In the genomic region with DNA sequence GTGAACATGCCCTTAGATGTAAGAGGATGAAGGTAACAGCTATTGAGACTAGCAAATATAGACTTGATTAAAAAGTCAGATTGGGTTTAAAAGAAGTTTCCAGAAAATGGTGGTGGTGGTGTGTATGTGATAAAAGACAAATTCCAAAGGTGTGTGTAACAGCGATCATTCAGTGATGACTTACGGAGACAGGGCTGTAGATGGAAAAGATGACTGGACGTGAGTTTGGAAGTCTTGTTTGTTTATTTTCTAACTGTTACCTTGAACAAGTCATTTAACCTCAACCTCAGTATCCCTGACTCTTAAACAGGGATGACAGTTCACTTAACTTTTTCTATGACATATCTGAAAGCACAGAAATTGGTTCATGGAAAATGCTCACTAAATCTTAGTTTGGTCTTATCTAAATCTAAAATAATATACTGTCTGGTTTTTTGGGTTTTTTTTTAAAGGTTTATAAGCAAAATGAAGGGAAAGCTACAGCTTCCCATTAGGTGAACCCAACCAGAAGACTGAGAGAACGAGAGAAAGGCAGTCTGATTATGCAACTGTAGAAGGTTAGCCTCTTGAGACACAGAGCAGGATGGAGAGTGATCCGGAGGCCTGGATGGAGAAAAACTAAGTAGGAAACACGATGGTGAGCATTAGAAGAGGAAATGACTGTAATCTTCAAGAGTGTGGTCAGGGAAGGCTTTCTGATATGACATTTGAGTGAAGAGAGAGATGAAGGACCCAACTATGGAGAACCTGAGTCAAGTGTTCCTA, we compare ENCODE assay signal across 19 cellular contexts.
DNase-seq lines count a peak whose midpoint lies in the region; ATAC-seq lines count a peak whose summit lies in the region.
"Had no signal": no experiment of that assay in that cellular context is flagged by ENCODE, and none has a peak within 500 bp of the region (broad histone marks: within the 10 kb centered on the region; RNA-seq: fewer than 3 reads in every experiment).

No MANE protein-coding gene starts in this region.

- ATAC-seq in HG03460 (IDR thresholded peaks at IDR 0.05; ENCODE audit: unreplicated experiment), result no peak
- ATAC-seq: activated CD8-positive, alpha-beta T cell treated with anti-CD3 and anti-CD28 coated beads, Interleukin-2, amount 10 ng/mL, durations not matched to agents 7 days and 5 days; gastroesophageal sphincter; stimulated activated memory B cell treated with anti-CD40 and anti-IgM and Interleukin-4, amounts not matched to agents 10 μg/mL and 1 μg/mL and 100 μg/mL, for 72 hours; upper lobe of right lung had no signal

- H3K4me3 ChIP-seq in mesodermal cell (ENCODE audit: extremely low read depth, insufficient read depth, low read length, poor library complexity, severe bottlenecking), result no peak overlapping the region
- H3K4me3 ChIP-seq: adrenal gland, gastroesophageal sphincter, prostate gland, upper lobe of right lung had no signal

- H3K36me3 ChIP-seq in mesodermal cell (ENCODE audit: control insufficient read depth, insufficient read depth, low read length), result peaks cover 6% of the 10 kb centered on the region
- H3K36me3 ChIP-seq: adrenal gland, gastroesophageal sphincter, prostate gland, upper lobe of right lung, WERI-Rb-1 had no signal

- peak overlapping the region; percentile 46 for H3K27ac ChIP-seq in mesodermal cell (ENCODE audit: low read depth, low read length, severe bottlenecking)
- H3K27ac ChIP-seq: adrenal gland, gastroesophageal sphincter, HL-60, KMS-11, prostate gland, upper lobe of right lung, WERI-Rb-1 had no signal

- DNase-seq in SIG-M5 treated with dmso at 0.1 percent for 504 hours (lab: John Stamatoyannopoulos, UW; ENCODE audit: unreplicated experiment) (peak; percentile 12), SIG-M5 (lab: John Stamatoyannopoulos, UW) (no peak), M059J (ENCODE audit: low read depth) (peak; percentile 97), amniotic epithelial cell (ENCODE audit: low read depth) (peak; percentile 73), globus pallidus (ENCODE audit: low spot score) (no peak)
- DNase-seq in activated CD4-positive, alpha-beta T cell treated with anti-CD3 and anti-CD28 coated beads for 48 hours, result no peak
- DNase-seq: activated CD8-positive, alpha-beta T cell treated with anti-CD3 and anti-CD28 coated beads, Interleukin-2, amount 10 ng/mL, durations not matched to agents 7 days and 5 days; adrenal gland; mammary epithelial cell; NCI-H1694; upper lobe of right lung; WERI-Rb-1 had no signal

- 89 to 95% methylated on average over 3 to 5 of the region's 6 CpGs for WGBS in mesodermal cell (ENCODE audit: insufficient coverage in 2 of 2), 2 experiments

- no peaks in the 10 kb centered on the region for H3K9me3 ChIP-seq in mesodermal cell (ENCODE audit: control insufficient read depth, low read length)
- H3K9me3 ChIP-seq: gastroesophageal sphincter, prostate gland, upper lobe of right lung had no signal

- peaks cover 21% of the 10 kb centered on the region for H3K4me1 ChIP-seq in mesodermal cell (ENCODE audit: control insufficient read depth, insufficient read depth, low read length, poor library complexity, severe bottlenecking)
- H3K4me1 ChIP-seq: adrenal gland, prostate gland had no signal

Comparison
In these comparisons a context has a peak if more than half of its experiments do, and no peak if none do; other contexts are left out.
1. DNase-seq: peak in SIG-M5 treated with dmso at 0.1 percent for 504 hours (single experiment), M059J (single experiment) and amniotic epithelial cell (single experiment); none in SIG-M5 (single experiment), activated CD4-positive, alpha-beta T cell treated with anti-CD3 and anti-CD28 coated beads for 48 hours (single experiment) and globus pallidus (single experiment).